ENCODE assay signal across 8 cellular contexts in genomic region chr17:75199886-75200618, GRCh38.
"Had no signal": no experiment of that assay in that cellular context is flagged by ENCODE, and none has a peak within 500 bp of the region (broad histone marks: within the 10 kb centered on the region; RNA-seq: fewer than 3 reads in every experiment).

No MANE protein-coding gene starts in this region.

- H3K4me2 ChIP-seq: GM23338 had no signal

- DNase-seq: H9, HCEC 1CT, HFFc6, IMR-90, KG1 had no signal

- H2AFZ ChIP-seq: GM23338 had no signal

- H3K27ac ChIP-seq: HL-60 had no signal

- H3K4me3 ChIP-seq: GM23338, K562 had no signal

- ATAC-seq: GM23338, K562 had no signal
